In the genomic region with DNA sequence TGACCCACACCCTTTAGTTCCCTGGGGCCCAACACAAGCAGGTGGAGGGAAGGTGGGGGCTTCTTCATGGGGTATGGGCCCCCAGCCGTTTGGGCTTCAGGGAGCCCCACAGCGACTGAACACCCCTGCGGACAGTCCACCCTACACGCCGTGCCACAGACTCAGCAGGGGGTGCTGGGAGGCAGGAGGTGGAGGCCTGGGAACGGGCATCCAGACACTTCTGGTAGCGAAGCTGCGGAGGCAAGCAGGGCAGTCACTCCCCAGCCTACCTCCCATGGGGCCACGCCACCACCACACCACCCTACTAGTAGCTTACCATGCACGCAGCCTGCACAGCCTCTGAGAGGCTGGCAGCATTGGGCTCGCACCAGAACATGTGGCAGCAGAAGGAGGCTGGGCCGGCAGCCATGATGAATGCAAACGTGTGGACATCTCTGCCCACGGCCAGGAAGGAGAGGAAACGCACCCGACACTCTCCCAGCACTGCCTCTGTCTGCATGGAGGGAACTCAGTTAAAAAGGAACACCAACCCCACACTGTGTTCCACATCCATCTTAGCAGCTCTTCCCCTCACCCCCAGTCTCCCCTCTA, we compare ENCODE assay signal across 20 cellular contexts.
"Had no signal": no experiment of that assay in that cellular context is flagged by ENCODE, and none has a peak within 500 bp of the region (broad histone marks: within the 10 kb centered on the region; RNA-seq: fewer than 3 reads in every experiment).

No MANE protein-coding gene starts in this region.

- H2AFZ ChIP-seq: hepatocyte had no signal

- H3K27ac Mint-ChIP-seq: activated CD8-positive, alpha-beta memory T cell treated with anti-CD3 and anti-CD28 coated beads, Interleukin-2, amount 10 ng/mL, durations not matched to agents 7 days and 5 days; mesothelial cell of epicardium; nephron progenitor cell; type B pancreatic cell had no signal

- H3K4me3 ChIP-seq: adrenal gland, hepatocyte, lung, prostate gland, right atrium auricular region, suprapubic skin had no signal

- H3K27me3 Mint-ChIP-seq: activated CD4-positive, alpha-beta memory T cell treated with anti-CD3 and anti-CD28 coated beads, Interleukin-2, amount 10 ng/mL, durations not matched to agents 7 days and 5 days; activated CD8-positive, alpha-beta memory T cell treated with anti-CD3 and anti-CD28 coated beads, Interleukin-2, amount 10 ng/mL, durations not matched to agents 7 days and 5 days; type B pancreatic cell had no signal

- H3K27ac ChIP-seq: epithelial cell of prostate, hepatocyte, prostate gland, right atrium auricular region, suprapubic skin had no signal

- H3K4me1 ChIP-seq: prostate gland had no signal

- H3K9me3 ChIP-seq: adrenal gland, prostate gland, right atrium auricular region, suprapubic skin had no signal

- H3K27me3 ChIP-seq: adrenal gland, hepatocyte, right atrium auricular region, suprapubic skin had no signal

- DNase-seq: activated CD4-positive, alpha-beta memory T cell treated with anti-CD3 and anti-CD28 coated beads, Interleukin-2, amount 10 ng/mL, durations not matched to agents 7 days and 5 days; activated CD8-positive, alpha-beta memory T cell treated with anti-CD3 and anti-CD28 coated beads, Interleukin-2, amount 10 ng/mL, durations not matched to agents 7 days and 5 days; activated naive CD4-positive, alpha-beta T cell treated with anti-CD3 and anti-CD28 coated beads for 36 hours; adrenal gland; foreskin fibroblast; nephron progenitor cell; stimulated activated CD4-positive, alpha-beta T cell treated with anti-CD3 and anti-CD28 coated beads, Interleukin-12 subunit alpha, Interleukin-12 subunit beta, amount 100 ng/mL, for 4 hours; stimulated activated CD4-positive, alpha-beta T cell treated with anti-CD3 and anti-CD28 coated beads, Interleukin-1b, Interleukin-23, amount 100 ng/mL, for 48 hours; stimulated activated CD8-positive, alpha-beta memory T cell treated with anti-CD3 and anti-CD28 coated beads, Interleukin-4, amount 100 ng/mL, for 48 hours; stimulated activated naive CD4-positive, alpha-beta T cell treated with Interleukin-2 at 50 U/mL for 16 hours had no signal

- H3K36me3 ChIP-seq: prostate gland had no signal

- FAIRE-seq: islet of Langerhans had no signal

- ATAC-seq: activated CD8-positive, alpha-beta memory T cell treated with anti-CD3 and anti-CD28 coated beads, Interleukin-2, amount 10 ng/mL, durations not matched to agents 7 days and 5 days; left lobe of liver had no signal

- H3K4me3 Mint-ChIP-seq: activated CD4-positive, alpha-beta memory T cell treated with anti-CD3 and anti-CD28 coated beads, Interleukin-2, amount 10 ng/mL, durations not matched to agents 7 days and 5 days; activated CD8-positive, alpha-beta memory T cell treated with anti-CD3 and anti-CD28 coated beads, Interleukin-2, amount 10 ng/mL, durations not matched to agents 7 days and 5 days; activated naive CD4-positive, alpha-beta T cell treated with anti-CD3 and anti-CD28 coated beads for 36 hours; mesothelial cell of epicardium; nephron progenitor cell; type B pancreatic cell had no signal

- H3K9me3 Mint-ChIP-seq: activated CD4-positive, alpha-beta memory T cell treated with anti-CD3 and anti-CD28 coated beads, Interleukin-2, amount 10 ng/mL, durations not matched to agents 7 days and 5 days; activated naive CD4-positive, alpha-beta T cell treated with anti-CD3 and anti-CD28 coated beads for 36 hours; mesothelial cell of epicardium; nephron progenitor cell; type B pancreatic cell had no signal

- H3K4me2 ChIP-seq: hepatocyte had no signal
